9 cellular contexts compared by ENCODE assay signal in genomic region chr5:129110742-129111141, GRCh38.
"Had no signal": no experiment of that assay in that cellular context is flagged by ENCODE, and none has a peak within 500 bp of the region (broad histone marks: within the 10 kb centered on the region; RNA-seq: fewer than 3 reads in every experiment).

No MANE protein-coding gene starts in this region.

- H3K27ac ChIP-seq: brain microvascular endothelial cell, esophagus muscularis mucosa, gastroesophageal sphincter, spleen, upper lobe of left lung had no signal

- DNase-seq: activated effector memory CD4-positive, alpha-beta T cell treated with Interleukin-2 at 50 U/mL for 16 hours; brain microvascular endothelial cell; endodermal cell; midbrain; spleen; stimulated activated naive CD8-positive, alpha-beta T cell treated with anti-CD3 and anti-CD28 coated beads, Interleukin-15, Interleukin-2, amounts not matched to agents 100 U/mL and 50 U/mL, for 24 hours; upper lobe of left lung had no signal

- H3K4me1 ChIP-seq: spleen, upper lobe of left lung had no signal

- H3K9me3 ChIP-seq: esophagus muscularis mucosa, gastroesophageal sphincter, spleen, upper lobe of left lung had no signal

- H3K36me3 ChIP-seq: brain microvascular endothelial cell had no signal

- H3K4me3 ChIP-seq: esophagus muscularis mucosa, gastroesophageal sphincter, spleen, upper lobe of left lung had no signal

- ATAC-seq: gastroesophageal sphincter; stimulated activated naive CD8-positive, alpha-beta T cell treated with anti-CD3 and anti-CD28 coated beads, Interleukin-15, Interleukin-2, amounts not matched to agents 100 U/mL and 50 U/mL, for 24 hours had no signal

- H3K27me3 ChIP-seq: brain microvascular endothelial cell, esophagus muscularis mucosa, gastroesophageal sphincter, spleen, upper lobe of left lung had no signal
